In genomic region chr10:27564880-27565279, GRCh38 we compare ENCODE assay signal across 13 cellular contexts.
"Had no signal": no experiment of that assay in that cellular context is flagged by ENCODE, and none has a peak within 500 bp of the region (broad histone marks: within the 10 kb centered on the region; RNA-seq: fewer than 3 reads in every experiment).

No MANE protein-coding gene starts in this region.

- H3K4me1 Mint-ChIP-seq: nephron progenitor cell had no signal

- H3K4me3 ChIP-seq: upper lobe of right lung had no signal

- H3K27me3 ChIP-seq: upper lobe of right lung had no signal

- H3K4me1 ChIP-seq: upper lobe of right lung had no signal

- ATAC-seq: left colon, upper lobe of right lung, WTC11 had no signal

- H3K36me3 ChIP-seq: upper lobe of right lung had no signal

- H3K9me3 ChIP-seq: SK-N-SH, upper lobe of right lung had no signal

- H3K27ac ChIP-seq: upper lobe of right lung had no signal

- H3K4me3 Mint-ChIP-seq: nephron progenitor cell, WTC11 had no signal

- H3K27ac Mint-ChIP-seq: nephron progenitor cell, WTC11 had no signal

- H3K9me3 Mint-ChIP-seq: nephron progenitor cell had no signal

- H3K36me3 Mint-ChIP-seq: WTC11 had no signal

- DNase-seq: activated CD4-positive, alpha-beta T cell treated with anti-CD3 and anti-CD28 coated beads for 48 hours; activated CD8-positive, alpha-beta memory T cell treated with anti-CD3 and anti-CD28 coated beads for 24 hours; activated effector memory CD4-positive, alpha-beta T cell treated with anti-CD3 and anti-CD28 coated beads, Interleukin-2, amount 50 U/mL, for 16 hours; caudate nucleus; cortex of kidney; erythroblast; left colon; nephron progenitor cell; SK-N-SH; stimulated activated CD4-positive, alpha-beta T cell treated with anti-CD3 and anti-CD28 coated beads, Interleukin-12 subunit alpha, Interleukin-12 subunit beta, amount 100 ng/mL, for 4 hours; stimulated activated naive CD4-positive, alpha-beta T cell treated with Interleukin-2 at 50 U/mL for 16 hours; upper lobe of right lung had no signal
